Comparison of ENCODE assay signal across 2 cellular contexts in the genomic region with DNA sequence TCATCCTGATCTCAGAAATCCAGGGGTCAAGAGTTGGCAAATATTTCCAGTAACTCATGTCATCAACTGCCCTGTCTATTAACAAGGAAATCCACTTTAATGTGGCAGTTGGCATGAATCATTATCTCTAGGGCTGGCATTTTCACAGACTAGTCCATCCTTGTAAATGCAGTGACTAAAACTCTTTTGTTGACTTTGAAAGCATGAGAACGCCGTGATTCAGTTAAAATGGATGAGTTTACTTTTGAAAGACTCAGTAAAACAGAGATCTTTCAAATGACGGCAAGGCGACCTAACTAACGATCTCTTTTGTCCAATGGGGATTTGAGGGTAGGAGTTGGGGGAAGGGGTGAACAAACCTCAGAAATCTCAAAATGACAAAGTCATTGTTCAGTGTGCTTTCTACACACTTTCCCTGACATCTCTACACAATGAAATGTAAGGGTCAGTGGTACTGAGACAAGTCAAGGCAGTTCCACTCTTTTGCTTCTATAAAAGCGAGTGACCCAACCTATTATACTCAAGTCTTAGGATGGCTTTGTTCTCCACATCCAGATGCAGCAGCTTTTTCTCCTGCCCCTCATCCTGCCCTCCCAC.
A peak's percentile ranks its signal among the peaks of the same experiment; 100 is the strongest.
TF ChIP-seq lines count a peak whose summit lies in the region.

No MANE protein-coding gene starts in this region.

TF ChIP-seq in HCT116, 20 proteins besides CTCF, POLR2A, EP300 and RAD21 (continued from another document):
- TF ChIP-seq, protein P1, sequence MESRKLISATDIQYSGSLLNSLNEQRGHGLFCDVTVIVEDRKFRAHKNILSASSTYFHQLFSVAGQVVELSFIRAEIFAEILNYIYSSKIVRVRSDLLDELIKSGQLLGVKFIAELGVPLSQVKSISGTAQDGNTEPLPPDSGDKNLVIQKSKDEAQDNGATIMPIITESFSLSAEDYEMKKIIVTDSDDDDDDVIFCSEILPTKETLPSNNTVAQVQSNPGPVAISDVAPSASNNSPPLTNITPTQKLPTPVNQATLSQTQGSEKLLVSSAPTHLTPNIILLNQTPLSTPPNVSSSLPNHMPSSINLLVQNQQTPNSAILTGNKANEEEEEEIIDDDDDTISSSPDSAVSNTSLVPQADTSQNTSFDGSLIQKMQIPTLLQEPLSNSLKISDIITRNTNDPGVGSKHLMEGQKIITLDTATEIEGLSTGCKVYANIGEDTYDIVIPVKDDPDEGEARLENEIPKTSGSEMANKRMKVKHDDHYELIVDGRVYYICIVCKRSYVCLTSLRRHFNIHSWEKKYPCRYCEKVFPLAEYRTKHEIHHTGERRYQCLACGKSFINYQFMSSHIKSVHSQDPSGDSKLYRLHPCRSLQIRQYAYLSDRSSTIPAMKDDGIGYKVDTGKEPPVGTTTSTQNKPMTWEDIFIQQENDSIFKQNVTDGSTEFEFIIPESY (IDR thresholded peaks at IDR 0.05; ENCODE audit: extremely low read depth, insufficient replicate concordance, low read length): no peak
- no peak for TF ChIP-seq CBX3 (IDR thresholded peaks at IDR 0.05; ENCODE audit: low read depth)
- TF ChIP-seq ATF3 (IDR thresholded peaks at IDR 0.05): no peak
- 0 out of 2 replicates have a peak, but pooled peaks have one; percentile 25 for TF ChIP-seq JUND (IDR thresholded peaks at IDR 0.05)
- TF ChIP-seq EZH2 (IDR thresholded peaks at IDR 0.05): no peak
- TF ChIP-seq EZH2phosphoT487 (IDR thresholded peaks at IDR 0.05; ENCODE audit: borderline replicate concordance): no peak
- no peak for TF ChIP-seq ELF1 (IDR thresholded peaks at IDR 0.05; ENCODE audit: borderline replicate concordance, low read depth)
- no peak for TF ChIP-seq TCF7L2 (IDR thresholded peaks at IDR 0.05; ENCODE audit: borderline replicate concordance, extremely low read depth, insufficient read depth, insufficient read length)
- TF ChIP-seq, protein P2, sequence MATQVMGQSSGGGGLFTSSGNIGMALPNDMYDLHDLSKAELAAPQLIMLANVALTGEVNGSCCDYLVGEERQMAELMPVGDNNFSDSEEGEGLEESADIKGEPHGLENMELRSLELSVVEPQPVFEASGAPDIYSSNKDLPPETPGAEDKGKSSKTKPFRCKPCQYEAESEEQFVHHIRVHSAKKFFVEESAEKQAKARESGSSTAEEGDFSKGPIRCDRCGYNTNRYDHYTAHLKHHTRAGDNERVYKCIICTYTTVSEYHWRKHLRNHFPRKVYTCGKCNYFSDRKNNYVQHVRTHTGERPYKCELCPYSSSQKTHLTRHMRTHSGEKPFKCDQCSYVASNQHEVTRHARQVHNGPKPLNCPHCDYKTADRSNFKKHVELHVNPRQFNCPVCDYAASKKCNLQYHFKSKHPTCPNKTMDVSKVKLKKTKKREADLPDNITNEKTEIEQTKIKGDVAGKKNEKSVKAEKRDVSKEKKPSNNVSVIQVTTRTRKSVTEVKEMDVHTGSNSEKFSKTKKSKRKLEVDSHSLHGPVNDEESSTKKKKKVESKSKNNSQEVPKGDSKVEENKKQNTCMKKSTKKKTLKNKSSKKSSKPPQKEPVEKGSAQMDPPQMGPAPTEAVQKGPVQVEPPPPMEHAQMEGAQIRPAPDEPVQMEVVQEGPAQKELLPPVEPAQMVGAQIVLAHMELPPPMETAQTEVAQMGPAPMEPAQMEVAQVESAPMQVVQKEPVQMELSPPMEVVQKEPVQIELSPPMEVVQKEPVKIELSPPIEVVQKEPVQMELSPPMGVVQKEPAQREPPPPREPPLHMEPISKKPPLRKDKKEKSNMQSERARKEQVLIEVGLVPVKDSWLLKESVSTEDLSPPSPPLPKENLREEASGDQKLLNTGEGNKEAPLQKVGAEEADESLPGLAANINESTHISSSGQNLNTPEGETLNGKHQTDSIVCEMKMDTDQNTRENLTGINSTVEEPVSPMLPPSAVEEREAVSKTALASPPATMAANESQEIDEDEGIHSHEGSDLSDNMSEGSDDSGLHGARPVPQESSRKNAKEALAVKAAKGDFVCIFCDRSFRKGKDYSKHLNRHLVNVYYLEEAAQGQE (IDR thresholded peaks at IDR 0.05; ENCODE audit: low read depth): no peak
- no peak for TF ChIP-seq SIN3A (IDR thresholded peaks at IDR 0.05; ENCODE audit: low read depth)

TF ChIP-seq in SK-N-SH treated with all-trans-retinoic acid at 6 μM for 48 hours, 23 proteins besides CTCF, POLR2A, EP300 and RAD21 (continued from another document):
- TF ChIP-seq TSHZ2 (CRISPR knock-in tag; IDR thresholded peaks at IDR 0.05) (no peak), BACH2 (CRISPR knock-in tag; IDR thresholded peaks at IDR 0.05; ENCODE audit: borderline replicate concordance) (no peak), ISL1 (CRISPR knock-in tag; IDR thresholded peaks at IDR 0.05) (peak; percentile 91), ZNF70 (CRISPR knock-in tag; IDR thresholded peaks at IDR 0.05) (no peak), ZC3H10 (CRISPR knock-in tag; IDR thresholded peaks at IDR 0.05) (peak; percentile 79; the same call in 1 of the 2 replicates), CSDC2 (CRISPR knock-in tag; IDR thresholded peaks at IDR 0.05) (no peak), RARB (CRISPR knock-in tag; IDR thresholded peaks at IDR 0.05) (no peak)
- TF ChIP-seq, protein P3, sequence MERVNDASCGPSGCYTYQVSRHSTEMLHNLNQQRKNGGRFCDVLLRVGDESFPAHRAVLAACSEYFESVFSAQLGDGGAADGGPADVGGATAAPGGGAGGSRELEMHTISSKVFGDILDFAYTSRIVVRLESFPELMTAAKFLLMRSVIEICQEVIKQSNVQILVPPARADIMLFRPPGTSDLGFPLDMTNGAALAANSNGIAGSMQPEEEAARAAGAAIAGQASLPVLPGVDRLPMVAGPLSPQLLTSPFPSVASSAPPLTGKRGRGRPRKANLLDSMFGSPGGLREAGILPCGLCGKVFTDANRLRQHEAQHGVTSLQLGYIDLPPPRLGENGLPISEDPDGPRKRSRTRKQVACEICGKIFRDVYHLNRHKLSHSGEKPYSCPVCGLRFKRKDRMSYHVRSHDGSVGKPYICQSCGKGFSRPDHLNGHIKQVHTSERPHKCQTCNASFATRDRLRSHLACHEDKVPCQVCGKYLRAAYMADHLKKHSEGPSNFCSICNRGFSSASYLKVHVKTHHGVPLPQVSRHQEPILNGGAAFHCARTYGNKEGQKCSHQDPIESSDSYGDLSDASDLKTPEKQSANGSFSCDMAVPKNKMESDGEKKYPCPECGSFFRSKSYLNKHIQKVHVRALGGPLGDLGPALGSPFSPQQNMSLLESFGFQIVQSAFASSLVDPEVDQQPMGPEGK (CRISPR knock-in tag; IDR thresholded peaks at IDR 0.05; ENCODE audit: borderline replicate concordance): 0 out of 2 replicates have a peak, but pooled peaks have one; percentile 32
